ENCODE assay signal across 13 cellular contexts in genomic region chr12:65649126-65649525, GRCh38.
A peak's percentile ranks its signal among the peaks of the same experiment; 100 is the strongest.
DNase-seq lines count a peak whose midpoint lies in the region; ATAC-seq and TF ChIP-seq lines count a peak whose summit lies in the region.
"Had no signal": no experiment of that assay in that cellular context is flagged by ENCODE, and none has a peak within 500 bp of the region (broad histone marks: within the 10 kb centered on the region; RNA-seq: fewer than 3 reads in every experiment).

No MANE protein-coding gene starts in this region.

- H3K27me3 ChIP-seq in upper lobe of right lung: peaks cover 10% of the 10 kb centered on the region

- no peak overlapping the region for H3K4me3 Mint-ChIP-seq in activated CD8-positive, alpha-beta T cell treated with anti-CD3 and anti-CD28 coated beads, Interleukin-2, amount 10 ng/mL, durations not matched to agents 7 days and 5 days

- H3K36me3 ChIP-seq in upper lobe of right lung: no peaks in the 10 kb centered on the region

- H3K9me3 ChIP-seq in upper lobe of right lung: no peaks in the 10 kb centered on the region

- no peaks in the 10 kb centered on the region for H3K4me1 Mint-ChIP-seq in activated CD8-positive, alpha-beta T cell treated with anti-CD3 and anti-CD28 coated beads, Interleukin-2, amount 10 ng/mL, durations not matched to agents 7 days and 5 days (ENCODE audit: low read depth)

- H3K27me3 Mint-ChIP-seq in activated CD8-positive, alpha-beta T cell treated with anti-CD3 and anti-CD28 coated beads, Interleukin-2, amount 10 ng/mL, durations not matched to agents 7 days and 5 days (ENCODE audit: low read depth): no peaks in the 10 kb centered on the region

- no peak for TF ChIP-seq CTCF in upper lobe of right lung (IDR thresholded peaks at IDR 0.05)

- H3K36me3 Mint-ChIP-seq in activated CD8-positive, alpha-beta T cell treated with anti-CD3 and anti-CD28 coated beads, Interleukin-2, amount 10 ng/mL, durations not matched to agents 7 days and 5 days (ENCODE audit: low read depth): no peaks in the 10 kb centered on the region

- POLR2A ChIA-PET in activated CD8-positive, alpha-beta T cell treated with anti-CD3 and anti-CD28 coated beads, Interleukin-2, amount 10 ng/mL, durations not matched to agents 7 days and 5 days (lab: Charles Lee): no interaction called here

- no peak overlapping the region for H3K27ac ChIP-seq in upper lobe of right lung
- H3K27ac ChIP-seq: 22Rv1 had no signal

- intact Hi-C loops in upper lobe of right lung (cut with DNase I): no loop called here

- no peaks in the 10 kb centered on the region for H3K9me3 Mint-ChIP-seq in activated CD8-positive, alpha-beta T cell treated with anti-CD3 and anti-CD28 coated beads, Interleukin-2, amount 10 ng/mL, durations not matched to agents 7 days and 5 days (ENCODE audit: insufficient read depth)

- CTCF ChIA-PET in activated CD8-positive, alpha-beta T cell treated with anti-CD3 and anti-CD28 coated beads, Interleukin-2, amount 10 ng/mL, durations not matched to agents 7 days and 5 days (lab: Charles Lee): no interaction called here

- H3K27ac Mint-ChIP-seq in activated CD8-positive, alpha-beta T cell treated with anti-CD3 and anti-CD28 coated beads, Interleukin-2, amount 10 ng/mL, durations not matched to agents 7 days and 5 days: no peak overlapping the region

- peak; percentile 9 for DNase-seq in NCI-H510A treated with DMSO at 0.1 percent for 48 hours (lab: John Stamatoyannopoulos, UW)
- DNase-seq in NCI-H510A (lab: John Stamatoyannopoulos, UW): no peak
- peak; percentile 87 for DNase-seq in amniotic stem cell (lab: John Stamatoyannopoulos, UW)
- DNase-seq in hepatic stellate cell (ENCODE audit: low spot score): peak; percentile 55
- DNase-seq in upper lobe of right lung: no peak
- no peak for DNase-seq in activated CD8-positive, alpha-beta T cell treated with anti-CD3 and anti-CD28 coated beads, Interleukin-2, amount 10 ng/mL, durations not matched to agents 7 days and 5 days
- DNase-seq in KG1 (lab: John Stamatoyannopoulos, UW): no peak
- DNase-seq in stimulated activated CD4-positive, alpha-beta T cell treated with anti-CD3 and anti-CD28 coated beads, Interleukin-4, amount 100 ng/mL, for 4 hours: no peak
- DNase-seq: activated CD8-positive, alpha-beta memory T cell treated with anti-CD3 and anti-CD28 coated beads, Interleukin-2, amount 50 U/mL, for 4 hours; effector CD4-positive, alpha-beta T cell; Kasumi-1; RPMI8226 had no signal

- peaks cover 5% of the 10 kb centered on the region for H3K4me1 ChIP-seq in upper lobe of right lung

- ATAC-seq in upper lobe of right lung: peak; percentile 92
- ATAC-seq in activated CD8-positive, alpha-beta T cell treated with anti-CD3 and anti-CD28 coated beads, Interleukin-2, amount 10 ng/mL, durations not matched to agents 7 days and 5 days: no peak

- H3K4me3 ChIP-seq in upper lobe of right lung: no peak overlapping the region

Comparison
In these comparisons a context has a peak if more than half of its experiments do, and no peak if none do; other contexts are left out.
1. DNase-seq: peak in NCI-H510A treated with DMSO at 0.1 percent for 48 hours (single experiment), amniotic stem cell (single experiment) and hepatic stellate cell (single experiment); none in NCI-H510A (single experiment), upper lobe of right lung (single experiment), activated CD8-positive, alpha-beta T cell treated with anti-CD3 and anti-CD28 coated beads, Interleukin-2, amount 10 ng/mL, durations not matched to agents 7 days and 5 days (single experiment), KG1 (single experiment) and stimulated activated CD4-positive, alpha-beta T cell treated with anti-CD3 and anti-CD28 coated beads, Interleukin-4, amount 100 ng/mL, for 4 hours (0 of 2).